ENCODE assay signal across 8 cellular contexts in genomic region chr6:105992315-105992961, GRCh38.
A peak's percentile ranks its signal among the peaks of the same experiment; 100 is the strongest.
DNase-seq lines count a peak whose midpoint lies in the region; ATAC-seq, FAIRE-seq and TF ChIP-seq lines count a peak whose summit lies in the region.

No MANE protein-coding gene starts in this region.

- H3K4me3 ChIP-seq in WI38 (ENCODE audit: low read depth, low read length) (peak overlapping the region; percentile 80), cardiac fibroblast (replicated peaks in 1 of 2; ENCODE audit: low read depth in 2 of 2, low read length in 2 of 2) (peak overlapping the region; percentile 68 to 72), keratinocyte (ENCODE audit: control insufficient read depth in 2 of 3, extremely low read depth in 1 of 3, insufficient read depth in 2 of 3, low read depth in 1 of 3, low read length in 3 of 3) (peak overlapping the region; percentile 49 to 84 (median 75))

- no peaks in the 10 kb centered on the region for H3K36me3 ChIP-seq in keratinocyte (ENCODE audit: control insufficient read depth in 2 of 2, extremely low read depth in 1 of 2, insufficient read depth in 2 of 2, low read length in 2 of 2)

- H3K27ac ChIP-seq in keratinocyte (ENCODE audit: control insufficient read depth, insufficient read depth, low read length), result peak overlapping the region; percentile 55

- no peaks in the 10 kb centered on the region for H4K20me1 ChIP-seq in keratinocyte (ENCODE audit: control insufficient read depth, extremely low read depth, insufficient read depth, low read length)

- peak overlapping the region; percentile 58 for H3K9ac ChIP-seq in keratinocyte (ENCODE audit: control insufficient read depth, extremely low read depth, insufficient read depth, low read length)

- ATAC-seq in HG02973 (IDR thresholded peaks at IDR 0.05; ENCODE audit: unreplicated experiment), result peak; percentile 88

- H3K4me2 ChIP-seq in keratinocyte (ENCODE audit: control insufficient read depth, extremely low read depth, insufficient read depth, low read depth, low read length), result peak overlapping the region; percentile 90

- no peaks in the 10 kb centered on the region for H3K9me1 ChIP-seq in keratinocyte (ENCODE audit: control insufficient read depth, extremely low read depth, insufficient read depth, low read length)

- no peaks in the 10 kb centered on the region for H3K9me3 ChIP-seq in keratinocyte (ENCODE audit: control insufficient read depth, low read depth, low read length)

- peak overlapping the region; percentile 98 for H2AFZ ChIP-seq in keratinocyte (ENCODE audit: control insufficient read depth, low read length)

- DNase-seq in NCI-H82 (lab: John Stamatoyannopoulos, UW) (peak; percentile 16), NCI-H82 treated with DMSO at 0.1 percent for 48 hours (lab: John Stamatoyannopoulos, UW; ENCODE audit: unreplicated experiment) (no peak), NCI-H2029 (lab: John Stamatoyannopoulos, UW) (peak; percentile 70), cardiac fibroblast (ENCODE audit: low read depth in 2 of 2) (peak; percentile 74), keratinocyte (ENCODE audit: low read depth, low spot score) (no peak)
- peak; percentile 73 to 78 (median 76) for DNase-seq in stimulated activated CD4-positive, alpha-beta T cell treated with anti-CD3 and anti-CD28 coated beads, Interleukin-12 subunit alpha, Interleukin-12 subunit beta, amount 100 ng/mL, for 48 hours (ENCODE audit: low read depth in 2 of 3, low spot score in 1 of 3)

- FAIRE-seq in keratinocyte (lab: Jason Lieb, UNC), result no peak

- H3K27me3 ChIP-seq in keratinocyte (ENCODE audit: control insufficient read depth, extremely low read depth, insufficient read depth, low read length), result no peaks in the 10 kb centered on the region

- dilution Hi-C loops in keratinocyte (cut with MboI; ENCODE audit: extremely low pct_ligation_motif_present, low sequenced_read_pairs), result no loop called here

- H3K79me2 ChIP-seq in keratinocyte (ENCODE audit: control insufficient read depth, insufficient read depth, low read length), result no peaks in the 10 kb centered on the region

- TF ChIP-seq CTCF in WI38 (IDR thresholded peaks at IDR 0.05; ENCODE audit: low read depth, low read length), result no peak
- no peak for TF ChIP-seq CTCF in cardiac fibroblast (IDR thresholded peaks at IDR 0.05; ENCODE audit: low read depth, low read length)
- no peak for TF ChIP-seq CTCF in keratinocyte (optimal IDR thresholded peaks at IDR 0.05 in 1 of 3, IDR thresholded peaks at IDR 0.05 in 1 of 3, conservative IDR thresholded peaks at IDR 0.05 in 1 of 3; ENCODE audit: extremely low read depth in 1 of 3, insufficient read depth in 2 of 3, low read length in 3 of 3)

- peaks cover 35% of the 10 kb centered on the region for H3K4me1 ChIP-seq in keratinocyte (ENCODE audit: control insufficient read depth, extremely low read depth, insufficient read depth, low read length)

Comparison
In these comparisons a context has a peak if more than half of its experiments do, and no peak if none do; other contexts are left out.
1. DNase-seq: peak in NCI-H82 (single experiment), NCI-H2029 (single experiment), cardiac fibroblast (2 of 2) and stimulated activated CD4-positive, alpha-beta T cell treated with anti-CD3 and anti-CD28 coated beads, Interleukin-12 subunit alpha, Interleukin-12 subunit beta, amount 100 ng/mL, for 48 hours (3 of 3); none in NCI-H82 treated with DMSO at 0.1 percent for 48 hours (single experiment) and keratinocyte (single experiment).
2. Peak in every context shown above with its lines, with median percentiles within 50 percentile points of each other: H3K4me3 ChIP-seq.